In the genomic region with DNA sequence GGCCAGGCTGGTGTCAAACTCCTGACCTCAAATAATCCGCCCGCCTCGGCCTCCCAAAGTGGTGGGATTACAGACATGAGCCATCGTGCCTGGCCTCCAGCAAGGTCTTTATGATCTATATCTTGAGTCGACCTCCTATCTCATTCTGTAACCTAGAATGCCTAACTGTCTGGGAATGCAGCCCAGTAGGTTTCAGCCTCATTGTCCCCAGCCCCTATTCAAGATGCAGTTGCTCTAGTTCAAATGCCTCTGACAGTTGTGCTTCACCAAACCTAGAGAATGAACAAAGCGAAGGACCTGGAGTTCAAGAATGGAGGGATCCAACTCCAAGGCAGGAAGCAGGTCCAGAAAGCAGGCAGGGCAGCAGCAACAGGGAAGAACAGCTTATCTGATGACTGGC, we compare ENCODE assay signal across 18 cellular contexts. TPM values are rescaled to one million over a fixed set of nuclear protein-coding genes. Genes with fewer than 3 reads are reported as not detected.
DNase-seq lines count a peak whose midpoint lies in the region; ATAC-seq and TF ChIP-seq lines count a peak whose summit lies in the region.
"Had no signal": no experiment of that assay in that cellular context is flagged by ENCODE, and none has a peak within 500 bp of the region (broad histone marks: within the 10 kb centered on the region; RNA-seq: fewer than 3 reads in every experiment).

No MANE protein-coding gene starts in this region.

- H3K36me3 Mint-ChIP-seq in activated naive CD4-positive, alpha-beta T cell treated with anti-CD3 and anti-CD28 coated beads, Interleukin-2, amount 10 ng/mL, durations not matched to agents 7 days and 5 days, result no peaks in the 10 kb centered on the region
- H3K36me3 Mint-ChIP-seq in activated naive CD4-positive, alpha-beta T cell treated with anti-CD3 and anti-CD28 coated beads, Interleukin-2, amount 50 U/mL, for 72 hours, result no peaks in the 10 kb centered on the region
- H3K36me3 Mint-ChIP-seq in stimulated activated naive B cell treated with anti-CD40 and anti-IgM and Interleukin-4, amounts not matched to agents 10 μg/mL and 1 μg/mL and 100 μg/mL, for 72 hours, result no peaks in the 10 kb centered on the region

- no peak overlapping the region for H2BK12ac ChIP-seq in mesenchymal stem cell (ENCODE audit: low read length in 2 of 2)
- no peak overlapping the region for H2BK12ac ChIP-seq in trophoblast cell (ENCODE audit: low read length)

- WGBS in mesenchymal stem cell, result 88% methylated on average over 6 of the region's 6 CpGs
- WGBS in trophoblast cell (ENCODE audit: extremely low coverage, insufficient coverage, insufficient read length), result no CpG with 5 or more reads among the region's 6 CpGs

- H4K8ac ChIP-seq in mesenchymal stem cell (ENCODE audit: low read length) (no peak overlapping the region), trophoblast cell (ENCODE audit: low read depth, low read length) (peak overlapping the region; percentile 5)

- DNase-seq in activated naive CD4-positive, alpha-beta T cell treated with anti-CD3 and anti-CD28 coated beads, Interleukin-2, amount 10 ng/mL, durations not matched to agents 7 days and 5 days, result no peak
- DNase-seq in activated naive CD4-positive, alpha-beta T cell treated with anti-CD3 and anti-CD28 coated beads, Interleukin-2, amount 50 U/mL, for 72 hours (ENCODE audit: low spot score in 2 of 2), result no peak
- DNase-seq in amniotic epithelial cell (ENCODE audit: low read depth) (peak; percentile 44), mesenchymal stem cell (no peak), trophoblast cell (peak; percentile 96 to 98), A673 (ENCODE audit: low spot score) (no peak), SKM-1 (lab: John Stamatoyannopoulos, UW; ENCODE audit: unreplicated experiment) (no peak)
- no peak for DNase-seq in stimulated activated naive B cell treated with anti-CD40 and anti-IgM and Interleukin-4, amounts not matched to agents 10 μg/mL and 1 μg/mL and 100 μg/mL, for 72 hours
- DNase-seq: CD8-positive, alpha-beta memory T cell; GF-D8; Kasumi-1; NCI-H1417; NCI-H1694 treated with DMSO at 0.1 percent for 48 hours; NCI-H2081 treated with DMSO at 0.1 percent for 48 hours; NCI-H2171 treated with DMSO at 0.1 percent for 48 hours; NCI-H526 had no signal

- H3K9me3 ChIP-seq in mesenchymal stem cell (ENCODE audit: control insufficient read depth, low read length) (no peaks in the 10 kb centered on the region), trophoblast cell (ENCODE audit: insufficient read depth, low read depth, low read length) (no peaks in the 10 kb centered on the region), A673 (ENCODE audit: low read depth, low read length, poor library complexity, severe bottlenecking) (no peaks in the 10 kb centered on the region)

- no TSS peak for BruUV-seq in A673 (replicated peaks; lab: Mats Ljungman, UMichigan)

- H3K4ac ChIP-seq in mesenchymal stem cell (ENCODE audit: low read depth in 1 of 2, low read length in 2 of 2) (no peak overlapping the region), trophoblast cell (ENCODE audit: low read depth, low read length) (no peak overlapping the region)

- peaks cover 1% of the 10 kb centered on the region for H3K79me2 ChIP-seq in trophoblast cell (ENCODE audit: control insufficient read depth, insufficient read depth, low read length, poor library complexity)

- no peak overlapping the region for H4K91ac ChIP-seq in mesenchymal stem cell (ENCODE audit: low read length)
- peak overlapping the region; percentile 79 for H4K91ac ChIP-seq in trophoblast cell (ENCODE audit: low read depth, low read length)

- no peak for TF ChIP-seq CTCF in A673 (conservative IDR thresholded peaks at IDR 0.05; ENCODE audit: low read depth, low read length)

- H3K4me3 Mint-ChIP-seq in activated naive CD4-positive, alpha-beta T cell treated with anti-CD3 and anti-CD28 coated beads, Interleukin-2, amount 10 ng/mL, durations not matched to agents 7 days and 5 days, result no peak overlapping the region
- H3K4me3 Mint-ChIP-seq in stimulated activated naive B cell treated with anti-CD40 and anti-IgM and Interleukin-4, amounts not matched to agents 10 μg/mL and 1 μg/mL and 100 μg/mL, for 72 hours, result no peak overlapping the region
- H3K4me3 Mint-ChIP-seq: CD8-positive, alpha-beta memory T cell had no signal

- no peak overlapping the region for H3K23ac ChIP-seq in mesenchymal stem cell (ENCODE audit: low read length in 2 of 2)
- H3K23ac ChIP-seq in trophoblast cell (ENCODE audit: low read length), result no peak overlapping the region

- no peak overlapping the region for H2BK5ac ChIP-seq in mesenchymal stem cell (ENCODE audit: low read depth, low read length, poor library complexity, severe bottlenecking)
- peak overlapping the region; percentile 87 for H2BK5ac ChIP-seq in trophoblast cell (ENCODE audit: low read depth, low read length, poor library complexity)

- H2AFZ ChIP-seq in mesenchymal stem cell (ENCODE audit: low read depth, low read length) (no peak overlapping the region), trophoblast cell (ENCODE audit: insufficient read depth, low read length, poor library complexity) (no peak overlapping the region)

- peaks cover 15 to 83% of the 10 kb centered on the region in 2 experiments for H3K36me3 ChIP-seq in mesenchymal stem cell (ENCODE audit: control insufficient read depth in 1 of 2, insufficient read depth in 2 of 2, low read depth in 1 of 2, low read length in 2 of 2)
- H3K36me3 ChIP-seq in trophoblast cell (ENCODE audit: control insufficient read depth in 1 of 2, insufficient read depth in 2 of 2, low read length in 2 of 2), result peaks cover 12 to 28% of the 10 kb centered on the region in 2 experiments
- peaks cover 5% of the 10 kb centered on the region for H3K36me3 ChIP-seq in A673 (ENCODE audit: insufficient read depth, low read length, poor library complexity, severe bottlenecking)

- H3K4me2 ChIP-seq in mesenchymal stem cell (ENCODE audit: low read length, poor library complexity, severe bottlenecking) (no peak overlapping the region), trophoblast cell (ENCODE audit: low read length) (no peak overlapping the region)

- peak overlapping the region in 1 of 2 experiments; percentile 34 for H3K18ac ChIP-seq in mesenchymal stem cell (ENCODE audit: low read depth in 1 of 2, low read length in 2 of 2)
- no peak overlapping the region for H3K18ac ChIP-seq in trophoblast cell (ENCODE audit: low read length)

- peak overlapping the region; percentile 55 for H3K27ac Mint-ChIP-seq in activated naive CD4-positive, alpha-beta T cell treated with anti-CD3 and anti-CD28 coated beads, Interleukin-2, amount 10 ng/mL, durations not matched to agents 7 days and 5 days
- no peak overlapping the region for H3K27ac Mint-ChIP-seq in activated naive CD4-positive, alpha-beta T cell treated with anti-CD3 and anti-CD28 coated beads, Interleukin-2, amount 50 U/mL, for 72 hours
- H3K27ac Mint-ChIP-seq in stimulated activated naive B cell treated with anti-CD40 and anti-IgM and Interleukin-4, amounts not matched to agents 10 μg/mL and 1 μg/mL and 100 μg/mL, for 72 hours, result no peak overlapping the region

- H2BK120ac ChIP-seq in mesenchymal stem cell (ENCODE audit: low read depth, low read length) (no peak overlapping the region), trophoblast cell (ENCODE audit: insufficient read depth, low read length, poor library complexity) (peak overlapping the region; percentile 77)

- H2BK15ac ChIP-seq in mesenchymal stem cell (ENCODE audit: low read depth, poor library complexity, severe bottlenecking), result no peak overlapping the region

- H3K79me1 ChIP-seq in mesenchymal stem cell (replicated peaks; ENCODE audit: low read length, poor library complexity, severe bottlenecking) (peaks cover 12% of the 10 kb centered on the region), trophoblast cell (ENCODE audit: low read length) (peaks cover 21% of the 10 kb centered on the region)

- ATAC-seq in activated naive CD4-positive, alpha-beta T cell treated with anti-CD3 and anti-CD28 coated beads, Interleukin-2, amount 50 U/mL, for 72 hours, result no peak
- ATAC-seq in stimulated activated naive B cell treated with anti-CD40 and anti-IgM and Interleukin-4, amounts not matched to agents 10 μg/mL and 1 μg/mL and 100 μg/mL, for 72 hours (replicated peaks), result no peak

- no peak overlapping the region for H3K9ac ChIP-seq in mesenchymal stem cell (ENCODE audit: low read length)
- H3K9ac ChIP-seq in trophoblast cell (ENCODE audit: low read length), result no peak overlapping the region

- no peaks in the 10 kb centered on the region for H3K9me3 Mint-ChIP-seq in activated naive CD4-positive, alpha-beta T cell treated with anti-CD3 and anti-CD28 coated beads, Interleukin-2, amount 10 ng/mL, durations not matched to agents 7 days and 5 days
- no peaks in the 10 kb centered on the region for H3K9me3 Mint-ChIP-seq in activated naive CD4-positive, alpha-beta T cell treated with anti-CD3 and anti-CD28 coated beads, Interleukin-2, amount 50 U/mL, for 72 hours
- no peaks in the 10 kb centered on the region for H3K9me3 Mint-ChIP-seq in stimulated activated naive B cell treated with anti-CD40 and anti-IgM and Interleukin-4, amounts not matched to agents 10 μg/mL and 1 μg/mL and 100 μg/mL, for 72 hours
- H3K9me3 Mint-ChIP-seq: CD8-positive, alpha-beta memory T cell had no signal

- CTCF ChIA-PET in activated naive CD4-positive, alpha-beta T cell treated with anti-CD3 and anti-CD28 coated beads, Interleukin-2, amount 10 ng/mL, durations not matched to agents 7 days and 5 days (lab: Charles Lee), result interaction anchor here (0.6 to 4.7 kb wide), 2 partner anchors 10 to 18 kb away, joined by 3 to 38 read pairs; no protein-coding TSS in a partner anchor
- CTCF ChIA-PET in A673 (lab: Charles Lee), result interaction anchor here (0.7 kb wide), 1 partner anchor 17 kb away, joined by 3 read pairs; no protein-coding TSS in a partner anchor

- no peaks in the 10 kb centered on the region for H3K4me1 ChIP-seq in mesenchymal stem cell (ENCODE audit: control insufficient read depth, insufficient read depth, low read depth, low read length)
- H3K4me1 ChIP-seq in trophoblast cell (ENCODE audit: control insufficient read depth in 1 of 2, insufficient read depth in 2 of 2, low read length in 2 of 2), result peaks cover 10 to 20% of the 10 kb centered on the region in 2 experiments
- no peaks in the 10 kb centered on the region for H3K4me1 ChIP-seq in A673 (ENCODE audit: insufficient read depth, low read length, poor library complexity, severe bottlenecking)

- no peak overlapping the region for H3K14ac ChIP-seq in mesenchymal stem cell (ENCODE audit: low read length in 2 of 2)
- H3K14ac ChIP-seq in trophoblast cell (ENCODE audit: low read length), result no peak overlapping the region

- no peak overlapping the region for H3K27ac ChIP-seq in mesenchymal stem cell (ENCODE audit: low read length, poor library complexity, severe bottlenecking)
- H3K27ac ChIP-seq in trophoblast cell (ENCODE audit: low read depth, low read length), result peak overlapping the region; percentile 99
- no peak overlapping the region for H3K27ac ChIP-seq in A673 (ENCODE audit: low read depth, low read length, poor library complexity, severe bottlenecking)
- H3K27ac ChIP-seq: 22Rv1, C4-2B had no signal

- H3K4me1 Mint-ChIP-seq in activated naive CD4-positive, alpha-beta T cell treated with anti-CD3 and anti-CD28 coated beads, Interleukin-2, amount 10 ng/mL, durations not matched to agents 7 days and 5 days, result no peaks in the 10 kb centered on the region
- peaks cover 2 to 6% of the 10 kb centered on the region in 2 donors for H3K4me1 Mint-ChIP-seq in stimulated activated naive B cell treated with anti-CD40 and anti-IgM and Interleukin-4, amounts not matched to agents 10 μg/mL and 1 μg/mL and 100 μg/mL, for 72 hours
- H3K4me1 Mint-ChIP-seq: CD8-positive, alpha-beta memory T cell had no signal

- H3K27me3 ChIP-seq in mesenchymal stem cell (ENCODE audit: control insufficient read depth in 1 of 2, insufficient read depth in 1 of 2, low read length in 2 of 2) (no peaks in the 10 kb centered on the region), trophoblast cell (ENCODE audit: insufficient read depth, low read length) (no peaks in the 10 kb centered on the region), A673 (replicated peaks; ENCODE audit: insufficient read depth, low read depth, low read length, poor library complexity) (no peaks in the 10 kb centered on the region)

- intact Hi-C loops in A673 (cut with micrococcal nuclease; ENCODE audit: unreplicated experiment), result no loop called here

- H3K4me3 ChIP-seq in mesenchymal stem cell (ENCODE audit: insufficient read depth in 1 of 2, low read depth in 1 of 2, low read length in 2 of 2), result no peak overlapping the region
- H3K4me3 ChIP-seq in trophoblast cell (ENCODE audit: low read depth, low read length), result no peak overlapping the region
- no peak overlapping the region for H3K4me3 ChIP-seq in A673 (ENCODE audit: low read depth, low read length, poor library complexity, severe bottlenecking)

- peak overlapping the region; percentile 35 for H2AK5ac ChIP-seq in mesenchymal stem cell (ENCODE audit: low read length, severe bottlenecking)
- no peak overlapping the region for H2AK5ac ChIP-seq in trophoblast cell (ENCODE audit: low read length)

- POLR2A ChIA-PET in A673 (lab: Charles Lee; ENCODE audit: low non-redundant PET), result interaction anchor here (0.7 kb wide), 1 partner anchor 40 kb away, joined by 5 read pairs; no protein-coding TSS in a partner anchor

- H4K12ac ChIP-seq in trophoblast cell (ENCODE audit: low read depth, low read length), result no peak overlapping the region

- no peaks in the 10 kb centered on the region for H3K27me3 Mint-ChIP-seq in activated naive CD4-positive, alpha-beta T cell treated with anti-CD3 and anti-CD28 coated beads, Interleukin-2, amount 10 ng/mL, durations not matched to agents 7 days and 5 days
- H3K27me3 Mint-ChIP-seq in stimulated activated naive B cell treated with anti-CD40 and anti-IgM and Interleukin-4, amounts not matched to agents 10 μg/mL and 1 μg/mL and 100 μg/mL, for 72 hours, result no peaks in the 10 kb centered on the region

RNA-seq across cellular contexts. Expression of a gene that starts 30.8 kb away (rescaled TPM):
- 10 to 100 TPM; 28.4 to 48.4 TPM for total RNA-seq in activated naive CD4-positive, alpha-beta T cell treated with anti-CD3 and anti-CD28 coated beads, Interleukin-2, amount 50 U/mL, for 72 hours
- 137 TPM for polyA plus RNA-seq in mesenchymal stem cell (2013, experiment 1 of 2)
- polyA plus RNA-seq in mesenchymal stem cell (2013, experiment 2 of 2), result 143 TPM
- 63.7 and 67.6 TPM in 2 replicates for polyA plus RNA-seq in trophoblast cell (2013)
- total RNA-seq in A673 (2021), result 27.3 and 28.6 TPM in 2 replicates

Comparison
In these comparisons a context has a peak if more than half of its experiments do, and no peak if none do; other contexts are left out.
1. DNase-seq: peak in amniotic epithelial cell (single experiment) and trophoblast cell (2 of 2); none in activated naive CD4-positive, alpha-beta T cell treated with anti-CD3 and anti-CD28 coated beads, Interleukin-2, amount 10 ng/mL, durations not matched to agents 7 days and 5 days (single experiment), activated naive CD4-positive, alpha-beta T cell treated with anti-CD3 and anti-CD28 coated beads, Interleukin-2, amount 50 U/mL, for 72 hours (0 of 2), mesenchymal stem cell (single experiment), stimulated activated naive B cell treated with anti-CD40 and anti-IgM and Interleukin-4, amounts not matched to agents 10 μg/mL and 1 μg/mL and 100 μg/mL, for 72 hours (single experiment), A673 (single experiment) and SKM-1 (single experiment).